ENCODE assay signal across 9 cellular contexts in the genomic region with DNA sequence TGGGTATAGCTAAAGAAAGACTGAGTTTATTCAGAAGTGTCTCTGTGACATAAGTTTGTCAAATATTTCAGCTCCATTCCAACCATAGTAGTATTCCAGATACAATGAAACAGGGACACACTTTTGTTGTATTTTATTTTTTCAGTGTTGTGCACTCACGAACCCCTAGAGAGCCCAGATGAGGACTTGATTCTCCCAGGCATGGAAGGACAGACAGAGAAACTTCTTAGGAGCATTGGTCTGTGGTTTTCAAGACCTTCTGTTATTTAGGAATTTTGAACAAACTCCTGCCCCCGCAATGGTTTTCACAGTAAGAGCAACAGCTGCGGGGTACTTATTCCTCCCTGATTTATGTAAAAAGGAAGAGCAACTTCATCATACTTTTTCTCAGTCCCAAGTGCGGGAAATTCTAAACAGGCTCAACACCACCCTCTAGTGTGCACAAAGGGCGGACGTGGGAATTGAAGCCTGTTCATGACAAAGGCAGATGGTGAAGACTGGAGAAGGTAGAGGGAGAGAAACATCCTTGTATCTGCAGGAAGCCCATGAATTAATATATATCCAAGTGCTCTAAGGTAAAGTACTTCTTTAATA.
DNase-seq lines count a peak whose midpoint lies in the region; ATAC-seq and TF ChIP-seq lines count a peak whose summit lies in the region.
"Had no signal": no experiment of that assay in that cellular context is flagged by ENCODE, and none has a peak within 500 bp of the region (broad histone marks: within the 10 kb centered on the region; RNA-seq: fewer than 3 reads in every experiment).

No MANE protein-coding gene starts in this region.

- H2AFZ ChIP-seq in PC-9: no peak overlapping the region

- intact Hi-C loops in PC-9 (cut with micrococcal nuclease; ENCODE audit: unreplicated experiment): loop anchor here (1.0 to 5.0 kb wide), 4 partner anchors 599 to 997 kb away; no protein-coding TSS in a partner anchor

- TF ChIP-seq CTCF in C4-2B (conservative IDR thresholded peaks at IDR 0.05) (peak; percentile 81), PC-9 (conservative IDR thresholded peaks at IDR 0.05) (peak; percentile 78), brain (conservative IDR thresholded peaks at IDR 0.05) (peak; percentile 69 to 76)

- H3K9me3 Mint-ChIP-seq in brain: no peaks in the 10 kb centered on the region

- no peaks in the 10 kb centered on the region for H3K79me2 ChIP-seq in PC-9 (ENCODE audit: low read depth)

- ATAC-seq in GM18520 (IDR thresholded peaks at IDR 0.05; ENCODE audit: unreplicated experiment) (peak; percentile 48), HG03045 (IDR thresholded peaks at IDR 0.05; ENCODE audit: unreplicated experiment) (no peak)

- no peaks in the 10 kb centered on the region for H4K20me1 ChIP-seq in PC-9 (ENCODE audit: insufficient read depth)

- H3K9me3 ChIP-seq in PC-9 (ENCODE audit: insufficient read depth, low read depth): no peaks in the 10 kb centered on the region

- peaks cover 4% of the 10 kb centered on the region for H3K27me3 Mint-ChIP-seq in brain

- H3K4me1 ChIP-seq in PC-9 (replicated peaks; ENCODE audit: insufficient read depth): no peaks in the 10 kb centered on the region

- no peaks in the 10 kb centered on the region for H3K36me3 ChIP-seq in PC-9 (ENCODE audit: low read depth)

- peak overlapping the region in 1 of 5 experiments; percentile 2 for H3K4me3 Mint-ChIP-seq in brain

- H3K4me1 Mint-ChIP-seq in brain: peaks cover 6% of the 10 kb centered on the region

- TF ChIP-seq RAD21 in Ishikawa (IDR thresholded peaks at IDR 0.05; ENCODE audit: low read depth): peak; percentile 60

- H3K27ac Mint-ChIP-seq in brain: peak overlapping the region in 1 of 5 experiments; percentile 17

- no peak for TF ChIP-seq EP300 in Ishikawa (IDR thresholded peaks at IDR 0.05; ENCODE audit: borderline replicate concordance)

- no peak overlapping the region for H3K4me2 ChIP-seq in PC-9

- H3K27ac ChIP-seq in C4-2B: no peak overlapping the region
- no peak overlapping the region for H3K27ac ChIP-seq in PC-9
- H3K27ac ChIP-seq: skin epidermis had no signal

- POLR2A ChIA-PET in PC-9 (lab: Charles Lee; ENCODE audit: unreplicated experiment): no interaction called here

- H3K27me3 ChIP-seq in PC-9 (ENCODE audit: insufficient read depth, low read depth): no peaks in the 10 kb centered on the region

- CTCF ChIA-PET in PC-9 (lab: Charles Lee): no interaction called here

- no peaks in the 10 kb centered on the region for H3K36me3 Mint-ChIP-seq in brain

- no peaks in the 10 kb centered on the region for H3F3A ChIP-seq in PC-9 (ENCODE audit: insufficient read depth, low read depth)

- no peak overlapping the region for H3K4me3 ChIP-seq in PC-9
- H3K4me3 ChIP-seq: skin epidermis had no signal

- DNase-seq in PC-9: peak; percentile 47 to 48
- peak; percentile 79 for DNase-seq in iPS-NIHi7 (ENCODE audit: extremely low spot score)
- peak; percentile 24 to 29 for DNase-seq in stimulated activated CD4-positive, alpha-beta T cell treated with anti-CD3 and anti-CD28 coated beads, Interleukin-2, amount 100 ng/mL, for 24 hours

- no peaks in the 10 kb centered on the region for H3K9me2 ChIP-seq in PC-9 (ENCODE audit: insufficient read depth)

- BruUV-seq in PC-9 (replicated peaks; lab: Mats Ljungman, UMichigan): no TSS peak

TF ChIP-seq in Ishikawa, 13 proteins besides CTCF, POLR2A, EP300 and RAD21:
- no peak for TF ChIP-seq ZBTB7A (IDR thresholded peaks at IDR 0.05; ENCODE audit: low read depth)
- no peak for TF ChIP-seq CEBPB (IDR thresholded peaks at IDR 0.05)
- no peak for TF ChIP-seq REST (IDR thresholded peaks at IDR 0.05; ENCODE audit: low read depth)
- TF ChIP-seq TCF12 (IDR thresholded peaks at IDR 0.05; ENCODE audit: low read depth): no peak
- TF ChIP-seq USF1 (IDR thresholded peaks at IDR 0.05): no peak

Comparison
In these comparisons a context has a peak if more than half of its experiments do, and no peak if none do; other contexts are left out.
1. DNase-seq: peak in every context shown above with its lines; median percentile 79 in iPS-NIHi7; 48 in PC-9; 26 in stimulated activated CD4-positive, alpha-beta T cell treated with anti-CD3 and anti-CD28 coated beads, Interleukin-2, amount 100 ng/mL, for 24 hours.